In the genomic region with DNA sequence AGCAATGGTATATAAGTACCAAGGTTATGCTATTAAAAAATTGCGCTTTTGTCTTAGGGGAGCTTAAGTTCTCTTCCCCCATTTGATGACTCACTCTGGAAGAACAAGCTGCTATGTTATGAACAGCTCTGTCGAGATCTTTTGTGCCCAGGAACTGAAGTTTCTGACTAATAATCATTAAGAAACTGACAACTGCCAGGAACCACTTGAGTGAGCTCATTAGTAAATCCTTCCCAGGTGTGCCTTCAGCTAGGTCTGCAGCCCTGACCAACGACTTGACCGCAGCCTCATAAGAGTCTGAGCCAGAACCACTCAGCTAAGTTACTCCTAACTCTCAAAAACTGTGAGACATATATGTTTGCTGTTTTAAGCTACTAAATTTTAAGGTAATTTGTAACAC, we compare ENCODE assay signal across 1 cellular context.
TF ChIP-seq lines count a peak whose summit lies in the region.

No MANE protein-coding gene starts in this region.

TF ChIP-seq in GM12878, 131 proteins besides CTCF, POLR2A, EP300 and RAD21 (continued from another document):
- TF ChIP-seq, protein P1, sequence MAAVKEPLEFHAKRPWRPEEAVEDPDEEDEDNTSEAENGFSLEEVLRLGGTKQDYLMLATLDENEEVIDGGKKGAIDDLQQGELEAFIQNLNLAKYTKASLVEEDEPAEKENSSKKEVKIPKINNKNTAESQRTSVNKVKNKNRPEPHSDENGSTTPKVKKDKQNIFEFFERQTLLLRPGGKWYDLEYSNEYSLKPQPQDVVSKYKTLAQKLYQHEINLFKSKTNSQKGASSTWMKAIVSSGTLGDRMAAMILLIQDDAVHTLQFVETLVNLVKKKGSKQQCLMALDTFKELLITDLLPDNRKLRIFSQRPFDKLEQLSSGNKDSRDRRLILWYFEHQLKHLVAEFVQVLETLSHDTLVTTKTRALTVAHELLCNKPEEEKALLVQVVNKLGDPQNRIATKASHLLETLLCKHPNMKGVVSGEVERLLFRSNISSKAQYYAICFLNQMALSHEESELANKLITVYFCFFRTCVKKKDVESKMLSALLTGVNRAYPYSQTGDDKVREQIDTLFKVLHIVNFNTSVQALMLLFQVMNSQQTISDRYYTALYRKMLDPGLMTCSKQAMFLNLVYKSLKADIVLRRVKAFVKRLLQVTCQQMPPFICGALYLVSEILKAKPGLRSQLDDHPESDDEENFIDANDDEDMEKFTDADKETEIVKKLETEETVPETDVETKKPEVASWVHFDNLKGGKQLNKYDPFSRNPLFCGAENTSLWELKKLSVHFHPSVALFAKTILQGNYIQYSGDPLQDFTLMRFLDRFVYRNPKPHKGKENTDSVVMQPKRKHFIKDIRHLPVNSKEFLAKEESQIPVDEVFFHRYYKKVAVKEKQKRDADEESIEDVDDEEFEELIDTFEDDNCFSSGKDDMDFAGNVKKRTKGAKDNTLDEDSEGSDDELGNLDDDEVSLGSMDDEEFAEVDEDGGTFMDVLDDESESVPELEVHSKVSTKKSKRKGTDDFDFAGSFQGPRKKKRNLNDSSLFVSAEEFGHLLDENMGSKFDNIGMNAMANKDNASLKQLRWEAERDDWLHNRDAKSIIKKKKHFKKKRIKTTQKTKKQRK (IDR thresholded peaks at IDR 0.05; ENCODE audit: low read depth, low read length), result no peak
